Comparison of ENCODE assay signal across 1 cellular context in the genomic region with DNA sequence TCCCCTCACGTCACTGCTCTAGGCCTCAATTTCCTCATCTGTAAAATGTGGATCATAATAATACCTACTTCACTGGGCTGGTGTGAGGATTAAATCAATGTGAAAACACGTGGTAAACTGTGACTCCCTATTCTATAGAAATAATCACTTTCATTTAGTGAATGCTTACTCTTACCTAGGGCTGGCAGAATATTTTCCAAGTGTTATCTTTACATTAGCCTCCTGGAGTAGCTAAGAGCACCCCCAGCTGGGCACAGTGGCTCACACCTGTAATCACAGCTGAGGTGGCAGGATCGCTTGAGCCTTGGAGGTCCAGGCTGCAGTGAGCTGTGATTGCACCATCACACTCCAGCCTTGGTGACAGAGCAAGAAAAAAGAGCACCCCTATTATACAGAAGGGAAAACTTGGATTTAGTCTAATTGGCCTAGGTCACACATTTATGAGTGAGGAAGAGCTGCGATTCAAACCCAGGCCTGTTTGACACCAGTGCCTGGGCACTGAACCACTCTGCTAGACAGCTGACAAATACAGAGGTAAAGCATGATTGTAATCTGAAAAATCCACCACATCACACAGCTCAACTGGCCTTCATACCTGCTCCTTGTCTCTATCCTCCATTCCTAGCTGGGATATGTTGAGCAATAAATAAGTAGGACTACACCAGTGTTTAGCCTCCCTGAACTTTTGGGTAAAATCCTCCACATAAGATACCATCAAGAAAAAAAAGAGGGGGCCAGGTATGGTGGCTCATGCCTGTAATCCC.
A peak's percentile ranks its signal among the peaks of the same experiment; 100 is the strongest.
TF ChIP-seq lines count a peak whose summit lies in the region.

No MANE protein-coding gene starts in this region.

TF ChIP-seq in H1, 55 proteins besides CTCF, POLR2A, EP300 and RAD21:
- 0 out of 2 replicates have a peak, but pooled peaks have one; percentile 34 for TF ChIP-seq CEBPB (IDR thresholded peaks at IDR 0.05; ENCODE audit: low read depth, low read length)
- TF ChIP-seq SP2 (IDR thresholded peaks at IDR 0.05; ENCODE audit: low read length), result no peak
TF ChIP-seq in H1: peak in this region for 1.
